ENCODE assay signal across 1 cellular context in genomic region chr19:7897289-7897688, GRCh38.
TF ChIP-seq lines count a peak whose summit lies in the region.

No MANE protein-coding gene starts in this region.

TF ChIP-seq in HepG2, 621 proteins besides CTCF, POLR2A, EP300 and RAD21 (continued from another document):
- TF ChIP-seq, protein P1, sequence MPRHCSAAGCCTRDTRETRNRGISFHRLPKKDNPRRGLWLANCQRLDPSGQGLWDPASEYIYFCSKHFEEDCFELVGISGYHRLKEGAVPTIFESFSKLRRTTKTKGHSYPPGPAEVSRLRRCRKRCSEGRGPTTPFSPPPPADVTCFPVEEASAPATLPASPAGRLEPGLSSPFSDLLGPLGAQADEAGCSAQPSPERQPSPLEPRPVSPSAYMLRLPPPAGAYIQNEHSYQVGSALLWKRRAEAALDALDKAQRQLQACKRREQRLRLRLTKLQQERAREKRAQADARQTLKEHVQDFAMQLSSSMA (CRISPR knock-in tag; IDR thresholded peaks at IDR 0.05): no peak
- TF ChIP-seq HNRNPK (IDR thresholded peaks at IDR 0.05; ENCODE audit: low read depth, low read length, poor library complexity, severe bottlenecking) (no peak), ZNF777 (CRISPR knock-in tag; IDR thresholded peaks at IDR 0.05) (0 out of 2 replicates have a peak, but pooled peaks have one; percentile 40), KAT8 (CRISPR knock-in tag; IDR thresholded peaks at IDR 0.05) (peak; percentile 62; the same call in 1 of the 2 replicates)
